ENCODE assay signal across 1 cellular context in the genomic region with DNA sequence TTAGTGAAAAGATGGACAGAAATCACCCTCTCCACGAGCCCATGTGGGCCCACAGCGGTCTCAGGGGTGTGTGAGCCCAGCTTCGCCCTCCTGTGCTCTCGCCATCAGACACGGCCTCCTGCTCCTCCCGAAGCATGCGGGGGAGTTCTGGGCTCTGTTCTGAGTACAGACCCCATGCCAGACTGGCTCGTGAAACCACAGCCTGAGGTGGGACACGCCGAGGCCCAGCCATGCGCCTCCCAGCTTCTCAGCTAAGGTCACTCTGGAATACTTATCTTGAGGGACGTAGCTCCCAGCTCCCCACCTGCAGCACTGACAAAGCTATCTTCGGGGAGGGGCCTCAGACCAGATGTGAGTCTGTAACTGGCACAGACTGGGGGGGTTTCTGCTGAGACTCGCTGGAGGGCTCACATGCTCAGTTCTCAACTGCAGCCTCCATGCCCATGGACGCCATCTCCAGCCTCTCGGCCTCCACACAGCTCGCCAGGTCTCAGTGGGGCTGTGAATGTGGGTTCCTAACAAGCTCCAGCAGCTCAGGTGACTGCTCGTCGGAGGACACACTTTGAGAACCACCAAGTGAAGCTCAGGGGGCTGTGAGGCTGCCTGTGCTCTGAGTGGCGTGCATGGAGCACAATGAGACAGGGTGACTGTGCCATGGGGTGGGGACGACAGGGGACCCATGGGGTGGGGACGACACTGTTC.
TF ChIP-seq lines count a peak whose summit lies in the region.

No MANE protein-coding gene starts in this region.

TF ChIP-seq in GM23338, 12 proteins besides CTCF, POLR2A, EP300 and RAD21 (continued from another document):
- no peak for TF ChIP-seq REST (IDR thresholded peaks at IDR 0.05; ENCODE audit: unreplicated experiment)
- no peak for TF ChIP-seq ZNF114 (CRISPR knock-in tag; IDR thresholded peaks at IDR 0.05)
- TF ChIP-seq JUNB (IDR thresholded peaks at IDR 0.05; ENCODE audit: unreplicated experiment) = no peak
- TF ChIP-seq ZNF462 (CRISPR knock-in tag; IDR thresholded peaks at IDR 0.05) = no peak
- no peak for TF ChIP-seq EZH2phosphoT487 (IDR thresholded peaks at IDR 0.05; ENCODE audit: unreplicated experiment)
- TF ChIP-seq CREB1 (CRISPR knock-in tag; IDR thresholded peaks at IDR 0.05; ENCODE audit: low read depth) = no peak
- no peak for TF ChIP-seq POLR2AphosphoS5 (IDR thresholded peaks at IDR 0.05; ENCODE audit: low read depth)
- no peak for TF ChIP-seq ETS1 (IDR thresholded peaks at IDR 0.05)
- no peak for TF ChIP-seq STAT1 (IDR thresholded peaks at IDR 0.05; ENCODE audit: unreplicated experiment)
- TF ChIP-seq NANOG (IDR thresholded peaks at IDR 0.05; ENCODE audit: borderline replicate concordance) = no peak
- TF ChIP-seq ZNF331 (CRISPR knock-in tag; IDR thresholded peaks at IDR 0.05; ENCODE audit: low read depth) = no peak
